8 cellular contexts compared by ENCODE assay signal in genomic region chr15:34038404-34039179, GRCh38. TPM values are rescaled to one million over a fixed set of nuclear protein-coding genes. Genes with fewer than 3 reads are reported as not detected.
DNase-seq lines count a peak whose midpoint lies in the region; ATAC-seq lines count a peak whose summit lies in the region.

No MANE protein-coding gene starts in this region.

- peaks cover 17 to 22% (median 19%) of the 10 kb centered on the region in 3 donors for H3K4me1 Mint-ChIP-seq in CD8-positive, alpha-beta memory T cell

- H3K4me3 Mint-ChIP-seq in CD8-positive, alpha-beta memory T cell, result peak overlapping the region; percentile 89 to 96 (median 94)

- POLR2A ChIA-PET in CD8-positive, alpha-beta memory T cell (lab: Charles Lee), result interaction anchor here (0.8 to 1.3 kb wide), 4 partner anchors 20 to 304 kb away, joined by 3 to 7 read pairs (median 4); partner anchors contain the start of genes EMC7, KATNBL1, NOP10 and NUTM1

- peak overlapping the region; percentile 84 to 98 (median 98) for H3K27ac Mint-ChIP-seq in CD8-positive, alpha-beta memory T cell

- H3K36me3 ChIP-seq in CD8-positive, alpha-beta memory T cell (ENCODE audit: insufficient read depth, low read length), result no peaks in the 10 kb centered on the region

- peak overlapping the region; percentile 65 for H3K27ac ChIP-seq in CD8-positive, alpha-beta memory T cell (ENCODE audit: low read depth, low read length)

- H3K9me3 ChIP-seq in CD8-positive, alpha-beta memory T cell (ENCODE audit: low read length), result no peaks in the 10 kb centered on the region
- no peaks in the 10 kb centered on the region for H3K9me3 ChIP-seq in mononuclear cell (ENCODE audit: low read depth, low read length)

- DNase-seq in CD8-positive, alpha-beta memory T cell, result peak; percentile 47 to 79 (median 70)
- DNase-seq in NOMO-1 treated with dmso at 0.1 percent for 144 hours (lab: John Stamatoyannopoulos, UW; ENCODE audit: unreplicated experiment) (peak; percentile 51), epidermal melanocyte (ENCODE audit: insufficient read length, low spot score) (peak; percentile 58)
- peak; percentile 84 for DNase-seq in activated CD8-positive, alpha-beta memory T cell treated with anti-CD3 and anti-CD28 coated beads, Interleukin-2, amount 50 U/mL, for 48 hours
- peak; percentile 43 to 44 for DNase-seq in stimulated activated CD8-positive, alpha-beta memory T cell treated with anti-CD3 and anti-CD28 coated beads, Interleukin-4, amount 100 ng/mL, for 1 hour (ENCODE audit: low read depth in 2 of 2, low spot score in 1 of 2)

- ATAC-seq in GM19452 (IDR thresholded peaks at IDR 0.05; ENCODE audit: unreplicated experiment) (peak; percentile 78), HG03565 (IDR thresholded peaks at IDR 0.05; ENCODE audit: unreplicated experiment) (peak; percentile 57)

- H3K27me3 ChIP-seq in CD8-positive, alpha-beta memory T cell (ENCODE audit: insufficient read depth, low read length, poor library complexity, severe bottlenecking), result no peaks in the 10 kb centered on the region
- no peaks in the 10 kb centered on the region for H3K27me3 ChIP-seq in mononuclear cell (ENCODE audit: insufficient read depth, low read length)

- peak overlapping the region; percentile 97 for H3K4me3 ChIP-seq in CD8-positive, alpha-beta memory T cell (ENCODE audit: low read length)
- peak overlapping the region; percentile 87 for H3K4me3 ChIP-seq in mononuclear cell (ENCODE audit: low read length)

- peaks cover 0 to 2% (median 0%) of the 10 kb centered on the region in 3 donors for H3K36me3 Mint-ChIP-seq in CD8-positive, alpha-beta memory T cell

- no peaks in the 10 kb centered on the region for H3K27me3 Mint-ChIP-seq in CD8-positive, alpha-beta memory T cell

- CTCF ChIA-PET in CD8-positive, alpha-beta memory T cell (lab: Charles Lee), result interaction anchor here (0.7 kb wide), 1 partner anchor 24 kb away, joined by 3 read pairs; no protein-coding TSS in a partner anchor

- H3K9me3 Mint-ChIP-seq in CD8-positive, alpha-beta memory T cell, result no peaks in the 10 kb centered on the region

- H3K4me1 ChIP-seq in CD8-positive, alpha-beta memory T cell (ENCODE audit: insufficient read depth, low read length), result peaks cover 7% of the 10 kb centered on the region
- H3K4me1 ChIP-seq in mononuclear cell (ENCODE audit: insufficient read depth, low read length), result peaks cover 14% of the 10 kb centered on the region

RNA-seq across cellular contexts. Expression of gene AVEN, which starts 0.4 kb away (rescaled TPM):
- total RNA-seq in CD8-positive, alpha-beta memory T cell, result 10 to 100 TPM; 23.0 to 24.6 TPM
- polyA plus RNA-seq in CD8-positive, alpha-beta memory T cell, result 9.6 TPM
- 5.9 TPM for total RNA-seq in mononuclear cell

Comparison
In these comparisons a context has a peak if more than half of its experiments do, and no peak if none do; other contexts are left out.
1. Peak in every context shown above with its lines: DNase-seq, ATAC-seq, H3K4me3 ChIP-seq and H3K27ac ChIP-seq.